In genomic region chr10:103181244-103181643, GRCh38 we compare ENCODE assay signal across 9 cellular contexts. TPM values are rescaled to one million over a fixed set of nuclear protein-coding genes. Genes with fewer than 3 reads are reported as not detected.
DNase-seq lines count a peak whose midpoint lies in the region; ATAC-seq and TF ChIP-seq lines count a peak whose summit lies in the region.
"Had no signal": no experiment of that assay in that cellular context is flagged by ENCODE, and none has a peak within 500 bp of the region (broad histone marks: within the 10 kb centered on the region; RNA-seq: fewer than 3 reads in every experiment).

No MANE protein-coding gene starts in this region.

- POLR2A ChIA-PET in PC-3 (lab: Charles Lee; ENCODE audit: unreplicated experiment) = no interaction called here

- peaks cover 12% of the 10 kb centered on the region; the same call in 1 of the 2 replicates for H4K20me1 ChIP-seq in PC-3 (ENCODE audit: low read length)

- CTCF ChIA-PET in PC-3 (lab: Charles Lee) = no interaction called here

- H3K27me3 ChIP-seq in ascending aorta (no peaks in the 10 kb centered on the region), thymus (ENCODE audit: control insufficient read depth, insufficient read depth) (no peaks in the 10 kb centered on the region), esophagus muscularis mucosa (no peaks in the 10 kb centered on the region), PC-3 (ENCODE audit: low read length) (no peaks in the 10 kb centered on the region)

- H2AFZ ChIP-seq in PC-3 (ENCODE audit: low read length) = no peak overlapping the region

- H3K36me3 ChIP-seq in ascending aorta (peaks cover 13 to 22% of the 10 kb centered on the region in 2 donors), thymus (ENCODE audit: control insufficient read depth, insufficient read depth) (peaks cover 10% of the 10 kb centered on the region), esophagus muscularis mucosa (peaks cover 0 to 51% (median 29%) of the 10 kb centered on the region in 4 donors), PC-3 (ENCODE audit: low read depth, low read length) (peaks cover 30% of the 10 kb centered on the region)

- TF ChIP-seq POLR2A in esophagus muscularis mucosa (IDR thresholded peaks at IDR 0.05; ENCODE audit: low read depth) = no peak

- no TSS peak for BruUV-seq in PC-3 (replicated peaks; lab: Mats Ljungman, UMichigan)

- ATAC-seq in activated naive CD8-positive, alpha-beta T cell treated with anti-CD3 and anti-CD28 coated beads, Interleukin-2, amount 50 U/mL, for 24 hours = no peak
- ATAC-seq in PC-3 = no peak

- H3K4me1 Mint-ChIP-seq in activated naive CD8-positive, alpha-beta T cell (ENCODE audit: low read depth) = peaks cover 46% of the 10 kb centered on the region
- peaks cover 48% of the 10 kb centered on the region for H3K4me1 Mint-ChIP-seq in activated naive CD8-positive, alpha-beta T cell treated with anti-CD3 and anti-CD28 coated beads, Interleukin-2, amount 50 U/mL, for 24 hours

- peaks cover 5% of the 10 kb centered on the region for H3K36me3 Mint-ChIP-seq in activated naive CD8-positive, alpha-beta T cell
- H3K36me3 Mint-ChIP-seq in activated naive CD8-positive, alpha-beta T cell treated with anti-CD3 and anti-CD28 coated beads, Interleukin-2, amount 50 U/mL, for 24 hours (ENCODE audit: low read depth) = peaks cover 13% of the 10 kb centered on the region

- H3K4me3 ChIP-seq in Jurkat, Clone E6-1 (ENCODE audit: low read length) = peak overlapping the region; percentile 27
- H3K4me3 ChIP-seq in ascending aorta (no peak overlapping the region), thymus (ENCODE audit: low read length) (peak overlapping the region; percentile 29), esophagus muscularis mucosa (no peak overlapping the region), PC-3 (ENCODE audit: low read length) (no peak overlapping the region)

- H3F3A ChIP-seq in PC-3 (ENCODE audit: low read length, unreplicated experiment) = no peaks in the 10 kb centered on the region

- peak overlapping the region; percentile 34 for H3K27ac Mint-ChIP-seq in activated naive CD8-positive, alpha-beta T cell
- H3K27ac Mint-ChIP-seq in activated naive CD8-positive, alpha-beta T cell treated with anti-CD3 and anti-CD28 coated beads, Interleukin-2, amount 50 U/mL, for 24 hours = no peak overlapping the region

- no peaks in the 10 kb centered on the region for H3K9me2 ChIP-seq in PC-3 (replicated peaks; ENCODE audit: low read length)

- peaks cover 85% of the 10 kb centered on the region for H3K79me2 ChIP-seq in PC-3 (ENCODE audit: low read length)

- H3K4me1 ChIP-seq in ascending aorta (peaks cover 3 to 57% of the 10 kb centered on the region in 2 donors), thymus (ENCODE audit: control insufficient read depth, insufficient read depth, low read length) (peaks cover 19% of the 10 kb centered on the region), esophagus muscularis mucosa (peaks cover 50 to 66% (median 62%) of the 10 kb centered on the region in 4 donors), PC-3 (ENCODE audit: insufficient read depth, low read length) (peaks cover 22% of the 10 kb centered on the region)

- intact Hi-C loops in ascending aorta (cut with DNase I) = no loop called here
- intact Hi-C loops in esophagus muscularis mucosa (cut with DNase I) = no loop called here
- intact Hi-C loops in PC-3 (cut with micrococcal nuclease) = no loop called here

- no peaks in the 10 kb centered on the region for H3K9me3 Mint-ChIP-seq in activated naive CD8-positive, alpha-beta T cell (ENCODE audit: low read depth)
- H3K9me3 Mint-ChIP-seq in activated naive CD8-positive, alpha-beta T cell treated with anti-CD3 and anti-CD28 coated beads, Interleukin-2, amount 50 U/mL, for 24 hours = no peaks in the 10 kb centered on the region

- peak overlapping the region; percentile 15 to 44 for H3K27ac ChIP-seq in ascending aorta
- peak overlapping the region; percentile 52 for H3K27ac ChIP-seq in thymus (ENCODE audit: low read depth)
- peak overlapping the region in 1 of 4 donors; percentile 8 for H3K27ac ChIP-seq in esophagus muscularis mucosa (replicated peaks in 1 of 4)
- H3K27ac ChIP-seq in PC-3 (ENCODE audit: low read length) = no peak overlapping the region

- WGBS in thymus = 8% methylated on average over 4 of the region's 4 CpGs
- 74% methylated on average over 4 of the region's 4 CpGs for WGBS in esophagus muscularis mucosa

- no peak for DNase-seq in activated naive CD8-positive, alpha-beta T cell treated with anti-CD3 and anti-CD28 coated beads, Interleukin-2, amount 50 U/mL, for 24 hours
- DNase-seq in Jurkat, Clone E6-1 (ENCODE audit: low read depth, low spot score) = peak; percentile 95
- DNase-seq in ascending aorta (ENCODE audit: low spot score in 2 of 2) (no peak), esophagus muscularis mucosa (ENCODE audit: extremely low spot score) (no peak), PC-3 (no peak)
- no peak for DNase-seq in activated naive CD4-positive, alpha-beta T cell (lab: John Stamatoyannopoulos, UW)
- DNase-seq: activated naive CD4-positive, alpha-beta T cell treated with Interleukin-2 at 50 U/mL for 16 hours had no signal

- H3K4me3 Mint-ChIP-seq in activated naive CD8-positive, alpha-beta T cell = no peak overlapping the region
- no peak overlapping the region for H3K4me3 Mint-ChIP-seq in activated naive CD8-positive, alpha-beta T cell treated with anti-CD3 and anti-CD28 coated beads, Interleukin-2, amount 50 U/mL, for 24 hours

- no peak overlapping the region for H3K9ac ChIP-seq in PC-3 (ENCODE audit: low read length)

- no peaks in the 10 kb centered on the region for H3K9me3 ChIP-seq in ascending aorta
- H3K9me3 ChIP-seq in thymus (ENCODE audit: control insufficient read depth) = no peaks in the 10 kb centered on the region
- no peaks in the 10 kb centered on the region for H3K9me3 ChIP-seq in esophagus muscularis mucosa
- H3K9me3 ChIP-seq in PC-3 (ENCODE audit: low read length) = no peaks in the 10 kb centered on the region

- no peak for TF ChIP-seq EP300 in esophagus muscularis mucosa (IDR thresholded peaks at IDR 0.05)

- no peak overlapping the region for H3K4me2 ChIP-seq in PC-3 (ENCODE audit: low read length)

- H3K27me3 Mint-ChIP-seq in activated naive CD8-positive, alpha-beta T cell = no peaks in the 10 kb centered on the region
- H3K27me3 Mint-ChIP-seq in activated naive CD8-positive, alpha-beta T cell treated with anti-CD3 and anti-CD28 coated beads, Interleukin-2, amount 50 U/mL, for 24 hours = no peaks in the 10 kb centered on the region

- no peak for TF ChIP-seq CTCF in ascending aorta (IDR thresholded peaks at IDR 0.05)
- TF ChIP-seq CTCF in esophagus muscularis mucosa (IDR thresholded peaks at IDR 0.05) = no peak
- TF ChIP-seq CTCF in PC-3 (conservative IDR thresholded peaks at IDR 0.05; ENCODE audit: low read depth, low read length) = no peak

RNA-seq across cellular contexts. Expression of gene NT5C2, which starts 11.8 kb away (rescaled TPM):
- 52.2 TPM for polyA plus RNA-seq in Jurkat, Clone E6-1 (2012; ENCODE audit: insufficient read depth, insufficient read length)
- total RNA-seq in ascending aorta (25.9 TPM), esophagus muscularis mucosa (10 to 100 TPM; 49.3 to 85.3 (median 66.0) TPM), PC-3 (2014; rRNA removed) (48.3 and 74.6 TPM in 2 replicates)
- polyA plus RNA-seq in thymus = 85.2 TPM

Comparison
In these comparisons a context has a peak if more than half of its experiments do, and no peak if none do; other contexts are left out.
1. H3K4me3 ChIP-seq: peak in Jurkat, Clone E6-1 (single experiment) and thymus (single experiment); none in ascending aorta (0 of 2), esophagus muscularis mucosa (0 of 4) and PC-3 (single experiment).